1 cellular context compared by ENCODE assay signal in genomic region chr22:29753808-29754657, GRCh38.
TF ChIP-seq lines count a peak whose summit lies in the region.

No MANE protein-coding gene starts in this region.

TF ChIP-seq in HepG2, 621 proteins besides CTCF, POLR2A, EP300 and RAD21:
- TF ChIP-seq ZNF567 (CRISPR knock-in tag; IDR thresholded peaks at IDR 0.05; ENCODE audit: borderline replicate concordance) (no peak), ZBTB39 (CRISPR knock-in tag; IDR thresholded peaks at IDR 0.05) (no peak), ZUFSP (CRISPR knock-in tag; IDR thresholded peaks at IDR 0.05; ENCODE audit: borderline replicate concordance) (no peak), PHF5A (CRISPR knock-in tag; IDR thresholded peaks at IDR 0.05; ENCODE audit: low read depth, unreplicated experiment) (no peak)
TF ChIP-seq in HepG2: peak in this region for 0.
